1 cellular context compared by ENCODE assay signal in genomic region chr21:45630066-45630694, GRCh38.
TF ChIP-seq lines count a peak whose summit lies in the region.

No MANE protein-coding gene starts in this region.

TF ChIP-seq in IMR-90, 13 proteins besides CTCF, POLR2A, EP300 and RAD21 (continued from another document):
- TF ChIP-seq CHD1 (IDR thresholded peaks at IDR 0.05; ENCODE audit: low read depth, low read length) = no peak
